31 cellular contexts compared by ENCODE assay signal in the genomic region with DNA sequence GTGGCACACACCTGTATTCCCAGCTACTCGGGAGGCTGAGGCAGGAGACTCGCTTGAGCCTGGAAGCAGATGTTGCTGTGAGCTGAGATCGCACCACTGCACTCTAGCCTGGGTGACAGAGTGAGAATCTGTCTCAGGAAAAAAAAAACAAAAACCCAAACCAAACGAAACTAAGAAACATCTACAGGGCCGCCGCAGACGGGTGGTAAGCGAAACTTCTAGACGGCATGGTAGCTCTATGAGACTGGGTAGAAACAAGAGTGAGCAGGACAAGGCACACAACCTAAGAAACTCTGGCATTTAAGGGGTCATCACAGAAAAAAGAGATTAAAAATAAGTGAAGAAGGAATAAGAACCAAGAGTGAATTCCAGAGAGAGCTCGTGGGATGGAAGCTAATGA.
"Had no signal": no experiment of that assay in that cellular context is flagged by ENCODE, and none has a peak within 500 bp of the region (broad histone marks: within the 10 kb centered on the region; RNA-seq: fewer than 3 reads in every experiment).

No MANE protein-coding gene starts in this region.

- H3K27ac ChIP-seq: adrenal gland, ascending aorta, body of pancreas, brain microvascular endothelial cell, breast epithelium, cardiac muscle cell had no signal

- H3K9me3 ChIP-seq: adrenal gland, ascending aorta, body of pancreas, breast epithelium had no signal

- H3K4me1 ChIP-seq: adrenal gland, ascending aorta, breast epithelium had no signal

- DNase-seq: activated effector memory CD4-positive, alpha-beta T cell treated with anti-CD3 and anti-CD28 coated beads, Interleukin-2, amount 50 U/mL, for 16 hours; activated effector memory CD4-positive, alpha-beta T cell treated with Interleukin-2 at 50 U/mL for 16 hours; activated gamma-delta T cell; activated gamma-delta T cell treated with Interleukin-2 at 50 U/mL for 16 hours; activated naive CD4-positive, alpha-beta T cell; activated naive CD4-positive, alpha-beta T cell treated with anti-CD3 and anti-CD28 coated beads for 36 hours; activated naive CD4-positive, alpha-beta T cell treated with anti-CD3 and anti-CD28 coated beads, Interleukin-2, amount 10 ng/mL, durations not matched to agents 7 days and 5 days; activated naive CD4-positive, alpha-beta T cell treated with anti-CD3 and anti-CD28 coated beads, Interleukin-2, amount 50 U/mL, for 16 hours; activated naive CD4-positive, alpha-beta T cell treated with Interleukin-2 at 50 U/mL for 16 hours; activated naive CD8-positive, alpha-beta T cell treated with anti-CD3 and anti-CD28 coated beads for 36 hours; activated naive CD8-positive, alpha-beta T cell treated with anti-CD3 and anti-CD28 coated beads, Interleukin-2, amount 10 ng/mL, durations not matched to agents 7 days and 5 days; activated naive CD8-positive, alpha-beta T cell treated with anti-CD3 and anti-CD28 coated beads, Interleukin-2, amount 50 U/mL, for 24 hours; activated T-cell treated with anti-CD3 and anti-CD28 coated beads, Interleukin-2, amount 50 U/mL, for 24 hours; activated T-cell treated with anti-CD3 and anti-CD28 coated beads, Interleukin-2, amount 50 U/mL, for 4 hours; activated T-cell treated with anti-CD3 and anti-CD28 coated beads, Interleukin-2, amount 50 U/mL, for 48 hours; activated T-cell treated with anti-CD3 and anti-CD28 coated beads, Interleukin-2, amount 50 U/mL, for 72 hours; adrenal gland; amniotic stem cell; amygdala; anterior cingulate cortex; aorta; body of pancreas; brain microvascular endothelial cell; caudate nucleus; central memory CD4-positive, alpha-beta T cell; cerebellar nuclear complex had no signal

- H3K36me3 ChIP-seq: adrenal gland, ascending aorta, brain microvascular endothelial cell, breast epithelium, cardiac muscle cell had no signal

- H3K27me3 ChIP-seq: ascending aorta, body of pancreas, brain microvascular endothelial cell, breast epithelium, cardiac muscle cell had no signal

- ATAC-seq: activated naive CD4-positive, alpha-beta T cell treated with anti-CD3 and anti-CD28 coated beads, Interleukin-2, amount 50 U/mL, for 72 hours; activated naive CD8-positive, alpha-beta T cell treated with anti-CD3 and anti-CD28 coated beads, Interleukin-2, amount 50 U/mL, for 24 hours; activated T-cell treated with anti-CD3 and anti-CD28 coated beads, Interleukin-2, amount 50 U/mL, for 4 hours; activated T-cell treated with anti-CD3 and anti-CD28 coated beads, Interleukin-2, amount 50 U/mL, for 72 hours; activated T-helper 17 cell treated with anti-CD3 and anti-CD28 coated beads, Interleukin-2, amount 50 U/mL, for 72 hours; body of pancreas had no signal

- H3K4me3 ChIP-seq: adrenal gland, ascending aorta, body of pancreas, breast epithelium, cardiac muscle cell had no signal
